1 cellular context compared by ENCODE assay signal in genomic region chr1:167659440-167659839, GRCh38.
TF ChIP-seq lines count a peak whose summit lies in the region.

No MANE protein-coding gene starts in this region.

TF ChIP-seq in GM23338, 12 proteins besides CTCF, POLR2A, EP300 and RAD21 (continued from another document):
- no peak for TF ChIP-seq ZNF462 (CRISPR knock-in tag; IDR thresholded peaks at IDR 0.05)
- TF ChIP-seq POLR2AphosphoS5 (IDR thresholded peaks at IDR 0.05; ENCODE audit: low read depth), result no peak
- TF ChIP-seq REST (IDR thresholded peaks at IDR 0.05; ENCODE audit: unreplicated experiment), result no peak
- no peak for TF ChIP-seq ZNF114 (CRISPR knock-in tag; IDR thresholded peaks at IDR 0.05)
- TF ChIP-seq EZH2phosphoT487 (IDR thresholded peaks at IDR 0.05; ENCODE audit: unreplicated experiment), result no peak
- TF ChIP-seq EZH2 (IDR thresholded peaks at IDR 0.05; ENCODE audit: low read depth, unreplicated experiment), result no peak
- TF ChIP-seq STAT1 (IDR thresholded peaks at IDR 0.05; ENCODE audit: unreplicated experiment), result no peak
- no peak for TF ChIP-seq ETS1 (IDR thresholded peaks at IDR 0.05)
